ENCODE assay signal across 1 cellular context in the genomic region with DNA sequence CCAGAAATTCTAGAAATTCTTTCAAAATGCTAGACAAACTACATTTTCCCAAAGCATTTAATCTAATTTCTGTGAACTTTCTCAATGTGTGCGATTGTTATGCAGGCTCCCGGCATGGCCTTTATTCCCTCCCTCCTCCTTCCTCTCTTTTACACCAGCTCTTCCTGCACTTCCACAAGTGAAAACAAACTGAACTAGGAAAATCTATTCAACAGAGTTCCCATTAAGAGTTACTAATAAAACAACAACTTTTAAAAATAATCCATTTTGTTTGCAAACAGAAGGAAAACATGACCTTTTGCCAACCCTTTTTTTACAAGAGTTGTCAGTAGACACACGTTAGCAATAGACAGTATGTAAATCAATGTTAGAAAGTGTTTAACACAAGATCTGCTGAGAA.
TF ChIP-seq lines count a peak whose summit lies in the region.

No MANE protein-coding gene starts in this region.

TF ChIP-seq in HepG2, 621 proteins besides CTCF, POLR2A, EP300 and RAD21:
- TF ChIP-seq ZBTB14 (CRISPR knock-in tag; IDR thresholded peaks at IDR 0.05) = no peak
- no peak for TF ChIP-seq CREB1 (IDR thresholded peaks at IDR 0.05)
- 0 out of 2 replicates have a peak, but pooled peaks have one; percentile 11 for TF ChIP-seq CREB1 (CRISPR knock-in tag; IDR thresholded peaks at IDR 0.05)
- no peak for TF ChIP-seq ZNF33B (CRISPR knock-in tag; IDR thresholded peaks at IDR 0.05)
- TF ChIP-seq ZSCAN29 (CRISPR knock-in tag; conservative IDR thresholded peaks at IDR 0.05) = 0 out of 2 replicates have a peak, but pooled peaks have one; percentile 10
- 0 out of 2 replicates have a peak, but pooled peaks have one; percentile 1 for TF ChIP-seq ZFY (CRISPR knock-in tag; IDR thresholded peaks at IDR 0.05)
- no peak for TF ChIP-seq SAP130 (CRISPR knock-in tag; IDR thresholded peaks at IDR 0.05; ENCODE audit: low read depth)
- TF ChIP-seq ZSCAN30 (CRISPR knock-in tag; IDR thresholded peaks at IDR 0.05) = no peak
- peak; percentile 11; the same call in 1 of the 2 replicates for TF ChIP-seq KAT7 (CRISPR knock-in tag; IDR thresholded peaks at IDR 0.05; ENCODE audit: borderline replicate concordance)
- TF ChIP-seq YEATS4 (CRISPR knock-in tag; IDR thresholded peaks at IDR 0.05; ENCODE audit: borderline replicate concordance) = no peak; the same call in 1 of the 2 replicates
